25 cellular contexts compared by ENCODE assay signal in the genomic region with DNA sequence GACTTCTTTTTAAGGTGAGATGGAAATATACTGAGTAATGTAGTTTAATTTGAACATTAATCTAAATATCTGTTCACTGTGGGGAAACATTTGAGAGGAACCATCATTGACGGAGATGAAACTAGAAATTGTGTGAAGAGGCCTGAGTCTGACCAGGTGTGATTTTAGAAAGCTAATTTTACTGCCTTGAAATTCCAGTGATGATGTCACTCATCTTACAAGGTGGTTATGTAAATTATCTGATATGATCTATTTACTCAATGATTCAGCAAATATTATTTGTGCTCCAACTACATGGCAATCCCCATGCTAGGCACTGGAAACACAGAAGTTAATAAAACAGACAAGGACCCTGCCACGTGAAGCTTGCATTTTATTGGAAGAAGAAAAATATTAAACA.
DNase-seq lines count a peak whose midpoint lies in the region; ATAC-seq, FAIRE-seq and TF ChIP-seq lines count a peak whose summit lies in the region.
"Had no signal": no experiment of that assay in that cellular context is flagged by ENCODE, and none has a peak within 500 bp of the region (broad histone marks: within the 10 kb centered on the region; RNA-seq: fewer than 3 reads in every experiment).

No MANE protein-coding gene starts in this region.

- H3K36me3 Mint-ChIP-seq in T-helper 2 cell treated with Interferon-gamma antibody and Interleukin-4, amounts not matched to agents 5 μg/mL and 100 μg/mL, for 36 hours (ENCODE audit: low read depth) = no peaks in the 10 kb centered on the region
- H3K36me3 Mint-ChIP-seq: natural killer cell had no signal

- H3K4me3 ChIP-seq in A549 = no peak overlapping the region
- H3K4me3 ChIP-seq in heart right ventricle = no peak overlapping the region
- H3K4me3 ChIP-seq: ascending aorta had no signal

- H3K4me3 Mint-ChIP-seq in T-helper 2 cell treated with Interferon-gamma antibody and Interleukin-4, amounts not matched to agents 5 μg/mL and 100 μg/mL, for 36 hours = no peak overlapping the region
- H3K4me3 Mint-ChIP-seq: CD4-positive, alpha-beta T cell; endodermal cell; natural killer cell had no signal

- H3K27ac Mint-ChIP-seq in T-helper 2 cell treated with Interferon-gamma antibody and Interleukin-4, amounts not matched to agents 5 μg/mL and 100 μg/mL, for 36 hours = no peak overlapping the region
- H3K27ac Mint-ChIP-seq: CD4-positive, alpha-beta T cell; endodermal cell; natural killer cell had no signal

- no peaks in the 10 kb centered on the region for H3K27me3 Mint-ChIP-seq in T-helper 2 cell treated with Interferon-gamma antibody and Interleukin-4, amounts not matched to agents 5 μg/mL and 100 μg/mL, for 36 hours (ENCODE audit: low read depth)
- H3K27me3 Mint-ChIP-seq: CD4-positive, alpha-beta T cell had no signal

- no peak for TF ChIP-seq RAD21 in A549 (conservative IDR thresholded peaks at IDR 0.05 in 1 of 2, IDR thresholded peaks at IDR 0.05 in 1 of 2)

- CTCF ChIA-PET in A549 (lab: Yijun Ruan, JAX) = interaction anchor here (0.9 kb wide), 1 partner anchor 11 kb away, joined by 3 read pairs; no protein-coding TSS in a partner anchor

- no peak for FAIRE-seq in A549 (lab: Jason Lieb, UNC)
- FAIRE-seq: H1, keratinocyte, RCC 7860 had no signal

- intact Hi-C loops in heart right ventricle (cut with DNase I) = no loop called here

- POLR2A ChIA-PET in A549 (lab: Yijun Ruan, JAX) = no interaction called here

- no peaks in the 10 kb centered on the region for H3K9me3 ChIP-seq in A549
- no peaks in the 10 kb centered on the region for H3K9me3 ChIP-seq in heart right ventricle
- H3K9me3 ChIP-seq: ascending aorta had no signal

- TF ChIP-seq CTCF in A549 (IDR thresholded peaks at IDR 0.05) = no peak
- TF ChIP-seq CTCF in heart right ventricle (IDR thresholded peaks at IDR 0.05) = no peak

- 51% methylated on average over 2 of the region's 2 CpGs for WGBS in A549 (ENCODE audit: missing lambda C conversion rate)
- 96 to 98% methylated on average over 2 of the region's 2 CpGs for WGBS in heart right ventricle, 2 donors

- ATAC-seq in A549 (no peak), GM18870 (IDR thresholded peaks at IDR 0.05; ENCODE audit: unreplicated experiment) (peak; percentile 59), HG03342 (IDR thresholded peaks at IDR 0.05; ENCODE audit: unreplicated experiment) (peak; percentile 67), heart right ventricle (no peak), HG03571 (IDR thresholded peaks at IDR 0.05; ENCODE audit: unreplicated experiment) (no peak)
- ATAC-seq: natural killer cell had no signal

- TF ChIP-seq EP300 in A549 (IDR thresholded peaks at IDR 0.05) = no peak

- H3K4me1 Mint-ChIP-seq in T-helper 2 cell treated with Interferon-gamma antibody and Interleukin-4, amounts not matched to agents 5 μg/mL and 100 μg/mL, for 36 hours (ENCODE audit: low read depth) = peaks cover 4% of the 10 kb centered on the region
- H3K4me1 Mint-ChIP-seq: natural killer cell had no signal

- peak overlapping the region; percentile 15; the same call in 2 of the 3 replicates for H3K4me2 ChIP-seq in A549

- no peaks in the 10 kb centered on the region for H3K27me3 ChIP-seq in heart right ventricle
- H3K27me3 ChIP-seq: ascending aorta had no signal

- TF ChIP-seq POLR2A in A549 (IDR thresholded peaks at IDR 0.05; ENCODE audit: low read length) = no peak

- DNase-seq in A549 (ENCODE audit: low read depth in 1 of 2, low spot score in 1 of 2) = no peak
- DNase-seq in SHP77 treated with DMSO at 0.1 percent for 48 hours (lab: John Stamatoyannopoulos, UW) = peak; percentile 39
- no peak for DNase-seq in heart right ventricle
- DNase-seq in amniotic stem cell (lab: John Stamatoyannopoulos, UW) = no peak
- DNase-seq in T-helper 2 cell treated with Interferon-gamma antibody and Interleukin-4, amounts not matched to agents 5 μg/mL and 100 μg/mL, for 36 hours (ENCODE audit: low spot score) = no peak
- DNase-seq: ACHN; activated CD4-positive, alpha-beta T cell treated with anti-CD3 and anti-CD28 coated beads, Interleukin-2, amount 50 U/mL, for 1 hour; activated naive CD4-positive, alpha-beta T cell; CD4-positive, alpha-beta T cell; endodermal cell; hippocampal formation; mesenchymal stem cell; natural killer cell; NCI-H1417 treated with DMSO at 0.1 percent for 48 hours; NCI-H82; stimulated activated CD4-positive, alpha-beta T cell treated with anti-CD3 and anti-CD28 coated beads, Interleukin-4, amount 100 ng/mL, for 1 hour; SW 1271 had no signal

- H3K27ac ChIP-seq in A549 (no peak overlapping the region), heart right ventricle (no peak overlapping the region)
- H3K27ac ChIP-seq: ascending aorta, parathyroid adenoma had no signal

- H3K4me1 ChIP-seq in A549 = peaks cover 11% of the 10 kb centered on the region; the same call in 2 of the 3 replicates
- peaks cover 0 to 4% (median 0%) of the 10 kb centered on the region in 9 donors for H3K4me1 ChIP-seq in heart right ventricle
- H3K4me1 ChIP-seq: ascending aorta, parathyroid adenoma had no signal

- H3K36me3 ChIP-seq in heart right ventricle = no peaks in the 10 kb centered on the region
- H3K36me3 ChIP-seq: ascending aorta had no signal

- no peaks in the 10 kb centered on the region for H3K9me3 Mint-ChIP-seq in T-helper 2 cell treated with Interferon-gamma antibody and Interleukin-4, amounts not matched to agents 5 μg/mL and 100 μg/mL, for 36 hours
- H3K9me3 Mint-ChIP-seq: CD4-positive, alpha-beta T cell; endodermal cell; natural killer cell had no signal

TF ChIP-seq in A549, 52 proteins besides CTCF, POLR2A, EP300 and RAD21:
- TF ChIP-seq NFE2L2 (conservative IDR thresholded peaks at IDR 0.05; ENCODE audit: low read length) (peak; percentile 63), MAFK (IDR thresholded peaks at IDR 0.05; ENCODE audit: partially characterized antibody) (peak; percentile 77), MAZ (IDR thresholded peaks at IDR 0.05; ENCODE audit: borderline replicate concordance, low read depth, low read length) (no peak)

Comparison
In these comparisons a context has a peak if more than half of its experiments do, and no peak if none do; other contexts are left out.
1. ATAC-seq: peak in GM18870 (single experiment) and HG03342 (single experiment); none in A549 (0 of 2), heart right ventricle (0 of 8) and HG03571 (single experiment).